Comparison of ENCODE assay signal across 12 cellular contexts in the genomic region with DNA sequence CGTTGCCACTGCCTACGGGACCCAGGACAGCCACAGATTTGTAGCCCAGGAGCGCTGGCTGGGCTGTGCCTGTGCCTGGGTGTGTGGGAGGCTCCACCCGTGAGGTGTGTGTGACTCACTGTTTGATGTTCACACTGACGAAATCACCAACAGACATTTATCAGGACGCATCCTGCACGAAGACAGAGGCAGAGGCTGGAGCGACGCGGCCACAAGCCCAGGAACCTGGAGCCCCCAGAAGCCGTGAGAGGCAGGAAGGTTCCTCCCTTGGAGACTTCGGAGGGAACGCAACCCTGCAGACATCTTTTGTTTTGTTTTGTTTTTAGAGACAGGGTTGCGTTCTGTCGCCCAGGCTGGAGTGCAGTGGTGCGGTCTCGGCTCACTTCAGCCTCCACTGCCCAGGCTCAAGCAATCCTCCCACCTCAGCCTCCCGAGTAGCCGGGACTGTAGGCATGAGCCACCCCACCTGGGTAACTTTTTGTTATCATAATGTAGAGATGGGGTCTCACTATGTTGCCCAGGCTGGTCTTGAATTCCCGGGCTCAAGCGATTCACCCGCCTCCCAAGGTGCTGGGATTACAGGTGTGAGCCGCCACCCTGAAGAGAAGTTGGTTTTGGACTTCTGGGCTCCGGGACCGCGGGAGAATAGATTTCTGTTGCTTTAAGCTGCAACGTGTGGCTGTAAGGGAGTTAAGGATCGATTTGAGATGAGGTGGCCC. TPM values are rescaled to one million over a fixed set of nuclear protein-coding genes. Genes with fewer than 3 reads are reported as not detected.
DNase-seq lines count a peak whose midpoint lies in the region; ATAC-seq and TF ChIP-seq lines count a peak whose summit lies in the region.
"Had no signal": no experiment of that assay in that cellular context is flagged by ENCODE, and none has a peak within 500 bp of the region (broad histone marks: within the 10 kb centered on the region; RNA-seq: fewer than 3 reads in every experiment).

No MANE protein-coding gene starts in this region.

- intact Hi-C loops in lower lobe of right lung (cut with DNase I), result no loop called here

- H3K27ac Mint-ChIP-seq in osteocyte (ENCODE audit: unreplicated experiment), result no peak overlapping the region

- no peak overlapping the region for H3K4me3 Mint-ChIP-seq in osteocyte (ENCODE audit: unreplicated experiment)
- H3K4me3 Mint-ChIP-seq: CD4-positive, alpha-beta memory T cell had no signal

- no peaks in the 10 kb centered on the region for H3K9me3 ChIP-seq in lower lobe of right lung
- H3K9me3 ChIP-seq: body of pancreas, suprapubic skin had no signal

- TF ChIP-seq CTCF in osteocyte (IDR thresholded peaks at IDR 0.05) (no peak), lower lobe of right lung (IDR thresholded peaks at IDR 0.05) (no peak)

- peaks cover 9% of the 10 kb centered on the region for H3K36me3 ChIP-seq in lower lobe of right lung
- H3K36me3 ChIP-seq: suprapubic skin had no signal

- H3K36me3 Mint-ChIP-seq in osteocyte (ENCODE audit: unreplicated experiment), result peaks cover 1% of the 10 kb centered on the region
- H3K36me3 Mint-ChIP-seq: CD4-positive, alpha-beta memory T cell had no signal

- H3K27me3 ChIP-seq in lower lobe of right lung (ENCODE audit: low read depth), result no peaks in the 10 kb centered on the region
- H3K27me3 ChIP-seq: body of pancreas, suprapubic skin had no signal

- peaks cover 15% of the 10 kb centered on the region for H3K4me1 ChIP-seq in lower lobe of right lung

- no peaks in the 10 kb centered on the region for H3K9me3 Mint-ChIP-seq in osteocyte (ENCODE audit: unreplicated experiment)
- H3K9me3 Mint-ChIP-seq: CD4-positive, alpha-beta memory T cell had no signal

- H3K4me1 Mint-ChIP-seq in osteocyte (ENCODE audit: unreplicated experiment), result peaks cover 20% of the 10 kb centered on the region

- no peaks in the 10 kb centered on the region for H3K27me3 Mint-ChIP-seq in osteocyte (ENCODE audit: unreplicated experiment)
- H3K27me3 Mint-ChIP-seq: CD4-positive, alpha-beta memory T cell had no signal

- H3K27ac ChIP-seq in lower lobe of right lung, result no peak overlapping the region
- H3K27ac ChIP-seq: body of pancreas, suprapubic skin had no signal

- no peak overlapping the region for H3K4me3 ChIP-seq in lower lobe of right lung
- H3K4me3 ChIP-seq: body of pancreas, suprapubic skin had no signal

- no peak for ATAC-seq in HG02884 (IDR thresholded peaks at IDR 0.05; ENCODE audit: unreplicated experiment)
- no peak for ATAC-seq in lower lobe of right lung
- ATAC-seq: body of pancreas had no signal

- peak; percentile 37 for DNase-seq in EH (ENCODE audit: low read depth)
- DNase-seq in NCI-H460 (ENCODE audit: extremely low read depth, low read depth), result peak; percentile 44
- peak; percentile 88 for DNase-seq in amniotic epithelial cell (ENCODE audit: low read depth)
- peak; percentile 56 for DNase-seq in occipital lobe (lab: John Stamatoyannopoulos, UW)
- DNase-seq in osteocyte (ENCODE audit: extremely low spot score, unreplicated experiment), result no peak
- no peak for DNase-seq in NOMO-1 (lab: John Stamatoyannopoulos, UW; ENCODE audit: unreplicated experiment in 2 of 2)
- no peak for DNase-seq in lower lobe of right lung
- DNase-seq: body of pancreas had no signal

RNA-seq across cellular contexts. Expression of a gene that starts 25.0 kb away (rescaled TPM):
- 54.0 and 59.4 TPM in 2 replicates for total RNA-seq in NCI-H460 (2014; rRNA removed; shearing (Covaris generic))
- polyA plus RNA-seq in NCI-H460 (2014; cell fraction: nucleus; rRNA removed), result 113 and 181 TPM in 2 replicates
- 44.1 TPM for total RNA-seq in occipital lobe
- 60.2 and 61.2 TPM in 2 replicates for total RNA-seq in osteocyte
- total RNA-seq in lower lobe of right lung, result 29.2 TPM

RNA-seq across cellular contexts. Expression of a gene that starts 33.3 kb away (rescaled TPM):
- total RNA-seq in NCI-H460 (2014; rRNA removed; shearing (Covaris generic)), result 4.9 and 5.4 TPM in 2 replicates
- 1.4 and 10.0 TPM in 2 replicates for polyA plus RNA-seq in NCI-H460 (2014; cell fraction: nucleus; rRNA removed)
- total RNA-seq in occipital lobe (8.0 TPM), osteocyte (16.8 and 17.0 TPM in 2 replicates), lower lobe of right lung (16.9 TPM)

RNA-seq across cellular contexts. Expression of a gene that starts 41.1 kb away (rescaled TPM):
- total RNA-seq in NCI-H460 (2014; rRNA removed; shearing (Covaris generic)), result not detected in 2 replicates
- polyA plus RNA-seq in NCI-H460 (2014; cell fraction: nucleus; rRNA removed), result 0.78 TPM in 1 of 2 replicates, not detected in the other
- total RNA-seq in occipital lobe, result not detected
- total RNA-seq in osteocyte, result 0.46 TPM in 1 of 2 replicates, not detected in the other
- 3.0 TPM for total RNA-seq in lower lobe of right lung
- total RNA-seq: CD4-positive, alpha-beta memory T cell; T-helper 1 cell treated with Interleukin-12 subunit alpha and Interleukin-12 subunit beta and Interleukin-4 antibody, amounts not matched to agents 30 ng/mL and 1 ng/mL, for 36 hours had no signal
- polyA plus RNA-seq: CD4-positive, alpha-beta memory T cell had no signal

RNA-seq across cellular contexts. Expression of a gene that starts 42.0 kb away (rescaled TPM):
- not detected in 2 replicates for total RNA-seq in NCI-H460 (2014; rRNA removed; shearing (Covaris generic))
- polyA plus RNA-seq in NCI-H460 (2014; cell fraction: nucleus; rRNA removed), result 0.54 TPM in 1 of 2 replicates, not detected in the other
- total RNA-seq in occipital lobe (not detected), osteocyte (0.47 and 1.7 TPM in 2 replicates), lower lobe of right lung (not detected)

RNA-seq across cellular contexts. Expression of a gene that starts 46.1 kb away (rescaled TPM):
- total RNA-seq in NCI-H460 (2014; rRNA removed; shearing (Covaris generic)), result 28.6 and 35.1 TPM in 2 replicates
- 47.4 and 55.8 TPM in 2 replicates for polyA plus RNA-seq in NCI-H460 (2014; cell fraction: nucleus; rRNA removed)
- total RNA-seq in occipital lobe (31.4 TPM), osteocyte (61.1 and 63.5 TPM in 2 replicates), lower lobe of right lung (46.0 TPM)

Comparison
In these comparisons a context has a peak if more than half of its experiments do, and no peak if none do; other contexts are left out.
1. DNase-seq: peak in EH (single experiment), NCI-H460 (single experiment), amniotic epithelial cell (single experiment) and occipital lobe (single experiment); none in osteocyte (single experiment), NOMO-1 (0 of 2) and lower lobe of right lung (single experiment).